ENCODE assay signal across 20 cellular contexts in genomic region chr11:75982309-75982708, GRCh38.
A peak's percentile ranks its signal among the peaks of the same experiment; 100 is the strongest.
DNase-seq lines count a peak whose midpoint lies in the region; ATAC-seq, FAIRE-seq and TF ChIP-seq lines count a peak whose summit lies in the region.
"Had no signal": no experiment of that assay in that cellular context is flagged by ENCODE, and none has a peak within 500 bp of the region (broad histone marks: within the 10 kb centered on the region; RNA-seq: fewer than 3 reads in every experiment).

No MANE protein-coding gene starts in this region.

- no peak for DNase-seq in GM12891 (ENCODE audit: insufficient read length, low spot score)
- peak; percentile 4 for DNase-seq in NB4 (ENCODE audit: low read depth)
- peak; percentile 48 for DNase-seq in endodermal cell
- DNase-seq in neural crest cell (ENCODE audit: low read depth, low spot score), result no peak
- DNase-seq in GM12892 (ENCODE audit: insufficient read length), result no peak
- no peak for DNase-seq in activated naive CD4-positive, alpha-beta T cell (lab: John Stamatoyannopoulos, UW)
- DNase-seq: activated CD4-positive, alpha-beta T cell treated with anti-CD3 and anti-CD28 coated beads, Interleukin-2, amount 50 U/mL, for 48 hours; activated naive CD4-positive, alpha-beta T cell treated with anti-CD3 and anti-CD28 coated beads, Interleukin-2, amount 10 ng/mL, durations not matched to agents 7 days and 5 days; activated T-cell treated with anti-CD3 and anti-CD28 coated beads, Interleukin-2, amount 50 U/mL, for 1 hour; hypothalamus; NCI-H1105 treated with DMSO at 0.1 percent for 48 hours; NK-92 treated with Interleukin-12 subunit alpha and Interleukin-12 subunit beta, amount 100 ng/mL, for 24 hours; occipital lobe; sigmoid colon; stimulated activated CD4-positive, alpha-beta T cell treated with anti-CD3 and anti-CD28 coated beads, Interleukin-1b, Interleukin-23, amount 100 ng/mL, for 48 hours; uterus had no signal

- no peak overlapping the region for H3K4me3 ChIP-seq in NB4 (ENCODE audit: low read depth, low read length)
- peak overlapping the region; percentile 83 for H3K4me3 ChIP-seq in endodermal cell (ENCODE audit: low read length)
- H3K4me3 ChIP-seq: ascending aorta, sigmoid colon, uterus had no signal

- peak overlapping the region; percentile 68 for H3K27ac Mint-ChIP-seq in endodermal cell
- no peak overlapping the region for H3K27ac Mint-ChIP-seq in neural crest cell (ENCODE audit: unreplicated experiment)
- H3K27ac Mint-ChIP-seq: activated naive CD4-positive, alpha-beta T cell treated with anti-CD3 and anti-CD28 coated beads, Interleukin-2, amount 10 ng/mL, durations not matched to agents 7 days and 5 days had no signal

- FAIRE-seq in GM12891 (lab: Jason Lieb, UNC) (peak; percentile 31), GM12892 (lab: Jason Lieb, UNC) (no peak)

- TF ChIP-seq CTCF in NB4 (IDR thresholded peaks at IDR 0.05; ENCODE audit: low read depth, low read length) (no peak), endodermal cell (conservative IDR thresholded peaks at IDR 0.05) (no peak), neural crest cell (conservative IDR thresholded peaks at IDR 0.05) (no peak)

- H3K4me1 Mint-ChIP-seq in endodermal cell, result peaks cover 16% of the 10 kb centered on the region
- H3K4me1 Mint-ChIP-seq in neural crest cell, result peaks cover 31% of the 10 kb centered on the region
- H3K4me1 Mint-ChIP-seq: activated naive CD4-positive, alpha-beta T cell treated with anti-CD3 and anti-CD28 coated beads, Interleukin-2, amount 10 ng/mL, durations not matched to agents 7 days and 5 days had no signal

- H3K27me3 Mint-ChIP-seq in endodermal cell (ENCODE audit: insufficient read depth), result peaks cover 3% of the 10 kb centered on the region
- no peaks in the 10 kb centered on the region for H3K27me3 Mint-ChIP-seq in neural crest cell (ENCODE audit: low read depth)
- H3K27me3 Mint-ChIP-seq: activated naive CD4-positive, alpha-beta T cell treated with anti-CD3 and anti-CD28 coated beads, Interleukin-2, amount 10 ng/mL, durations not matched to agents 7 days and 5 days had no signal

- H3K27me3 ChIP-seq in endodermal cell (ENCODE audit: control insufficient read depth, insufficient read depth, low read length, poor library complexity, severe bottlenecking), result no peaks in the 10 kb centered on the region
- H3K27me3 ChIP-seq: ascending aorta, sigmoid colon, uterus had no signal

- H3K27ac ChIP-seq in endodermal cell (ENCODE audit: low read depth, low read length), result no peak overlapping the region
- H3K27ac ChIP-seq: ascending aorta, RWPE1, sigmoid colon, uterus had no signal

- WGBS in endodermal cell (ENCODE audit: insufficient coverage in 1 of 2, insufficient read length in 1 of 2), 2 experiments, result 65 to 95% methylated on average over 4 of the region's 4 CpGs

- no peaks in the 10 kb centered on the region for H3K4me1 ChIP-seq in endodermal cell (ENCODE audit: control insufficient read depth, insufficient read depth, low read length)
- H3K4me1 ChIP-seq: ascending aorta, uterus had no signal

- H3K9ac ChIP-seq in endodermal cell (ENCODE audit: extremely low read depth, low read length, poor library complexity, severe bottlenecking), result no peak overlapping the region

- H3K36me3 Mint-ChIP-seq in endodermal cell (ENCODE audit: low read depth) (peaks cover 20% of the 10 kb centered on the region), neural crest cell (ENCODE audit: low read depth) (peaks cover 28% of the 10 kb centered on the region)

- TF ChIP-seq POLR2A in GM12891 (IDR thresholded peaks at IDR 0.05; ENCODE audit: low read depth, low read length), result no peak
- TF ChIP-seq POLR2A in NB4 (IDR thresholded peaks at IDR 0.05; ENCODE audit: extremely low read depth, insufficient read length), result no peak
- TF ChIP-seq POLR2A in GM12892 (IDR thresholded peaks at IDR 0.05; ENCODE audit: low read depth, low read length), result no peak

- peaks cover 29% of the 10 kb centered on the region for H3K36me3 ChIP-seq in endodermal cell (ENCODE audit: control insufficient read depth, insufficient read depth, low read length)
- H3K36me3 ChIP-seq: ascending aorta, uterus had no signal

- peaks cover 12% of the 10 kb centered on the region for H3K9me3 Mint-ChIP-seq in endodermal cell
- no peaks in the 10 kb centered on the region for H3K9me3 Mint-ChIP-seq in neural crest cell
- H3K9me3 Mint-ChIP-seq: activated naive CD4-positive, alpha-beta T cell treated with anti-CD3 and anti-CD28 coated beads, Interleukin-2, amount 10 ng/mL, durations not matched to agents 7 days and 5 days had no signal

- H3K4me3 Mint-ChIP-seq in endodermal cell (peak overlapping the region; percentile 91), neural crest cell (peak overlapping the region; percentile 96)
- H3K4me3 Mint-ChIP-seq: activated naive CD4-positive, alpha-beta T cell treated with anti-CD3 and anti-CD28 coated beads, Interleukin-2, amount 10 ng/mL, durations not matched to agents 7 days and 5 days had no signal

- no peaks in the 10 kb centered on the region for H3K9me3 ChIP-seq in endodermal cell (ENCODE audit: control insufficient read depth, low read length)
- H3K9me3 ChIP-seq: ascending aorta, sigmoid colon, uterus had no signal

- ATAC-seq in SK-N-SH treated with all-trans-retinoic acid at 6 μM for 48 hours (no peak), GM18868 (IDR thresholded peaks at IDR 0.05; ENCODE audit: unreplicated experiment) (no peak)

TF ChIP-seq in GM12891, 5 proteins besides CTCF, POLR2A, EP300 and RAD21:
- TF ChIP-seq POLR2AphosphoS5 (IDR thresholded peaks at IDR 0.05; ENCODE audit: low read depth, low read length) (no peak), PAX5 (IDR thresholded peaks at IDR 0.05; ENCODE audit: insufficient read depth, low read length, severe bottlenecking) (no peak), SPI1 (IDR thresholded peaks at IDR 0.05; ENCODE audit: low read depth, low read length) (no peak), POU2F2 (IDR thresholded peaks at IDR 0.05; ENCODE audit: low read depth, low read length) (no peak), TAF1 (IDR thresholded peaks at IDR 0.05; ENCODE audit: low read depth, low read length) (no peak)

TF ChIP-seq in SK-N-SH treated with all-trans-retinoic acid at 6 μM for 48 hours, 23 proteins besides CTCF, POLR2A, EP300 and RAD21 (continues in another document):
- no peak for TF ChIP-seq OSR1 (CRISPR knock-in tag; IDR thresholded peaks at IDR 0.05)
- TF ChIP-seq RARB (CRISPR knock-in tag; IDR thresholded peaks at IDR 0.05), result no peak
- no peak for TF ChIP-seq ZNF565 (CRISPR knock-in tag; conservative IDR thresholded peaks at IDR 0.05; ENCODE audit: low read depth)
- TF ChIP-seq TSHZ2 (CRISPR knock-in tag; IDR thresholded peaks at IDR 0.05), result no peak
- no peak for TF ChIP-seq ARNTL (CRISPR knock-in tag; IDR thresholded peaks at IDR 0.05; ENCODE audit: borderline replicate concordance, low read depth)
- no peak for TF ChIP-seq ZFP30 (CRISPR knock-in tag; IDR thresholded peaks at IDR 0.05)
- no peak for TF ChIP-seq TCF4 (CRISPR knock-in tag; IDR thresholded peaks at IDR 0.05; ENCODE audit: borderline replicate concordance)
- no peak for TF ChIP-seq ESRRG (CRISPR knock-in tag; IDR thresholded peaks at IDR 0.05)
- no peak for TF ChIP-seq SNAI2 (CRISPR knock-in tag; IDR thresholded peaks at IDR 0.05)
- TF ChIP-seq ZFP3 (CRISPR knock-in tag; IDR thresholded peaks at IDR 0.05), result no peak
- no peak for TF ChIP-seq POU6F1 (CRISPR knock-in tag; IDR thresholded peaks at IDR 0.05; ENCODE audit: borderline replicate concordance, low read depth)
- no peak for TF ChIP-seq ZNF8 (CRISPR knock-in tag; IDR thresholded peaks at IDR 0.05)
- no peak for TF ChIP-seq TOX (CRISPR knock-in tag; IDR thresholded peaks at IDR 0.05; ENCODE audit: borderline replicate concordance)

Comparison
In these comparisons a context has a peak if more than half of its experiments do, and no peak if none do; other contexts are left out.
1. DNase-seq: peak in NB4 (single experiment) and endodermal cell (single experiment); none in GM12891 (single experiment), neural crest cell (single experiment), GM12892 (single experiment) and activated naive CD4-positive, alpha-beta T cell (0 of 4).